12 cellular contexts compared by ENCODE assay signal in the genomic region with DNA sequence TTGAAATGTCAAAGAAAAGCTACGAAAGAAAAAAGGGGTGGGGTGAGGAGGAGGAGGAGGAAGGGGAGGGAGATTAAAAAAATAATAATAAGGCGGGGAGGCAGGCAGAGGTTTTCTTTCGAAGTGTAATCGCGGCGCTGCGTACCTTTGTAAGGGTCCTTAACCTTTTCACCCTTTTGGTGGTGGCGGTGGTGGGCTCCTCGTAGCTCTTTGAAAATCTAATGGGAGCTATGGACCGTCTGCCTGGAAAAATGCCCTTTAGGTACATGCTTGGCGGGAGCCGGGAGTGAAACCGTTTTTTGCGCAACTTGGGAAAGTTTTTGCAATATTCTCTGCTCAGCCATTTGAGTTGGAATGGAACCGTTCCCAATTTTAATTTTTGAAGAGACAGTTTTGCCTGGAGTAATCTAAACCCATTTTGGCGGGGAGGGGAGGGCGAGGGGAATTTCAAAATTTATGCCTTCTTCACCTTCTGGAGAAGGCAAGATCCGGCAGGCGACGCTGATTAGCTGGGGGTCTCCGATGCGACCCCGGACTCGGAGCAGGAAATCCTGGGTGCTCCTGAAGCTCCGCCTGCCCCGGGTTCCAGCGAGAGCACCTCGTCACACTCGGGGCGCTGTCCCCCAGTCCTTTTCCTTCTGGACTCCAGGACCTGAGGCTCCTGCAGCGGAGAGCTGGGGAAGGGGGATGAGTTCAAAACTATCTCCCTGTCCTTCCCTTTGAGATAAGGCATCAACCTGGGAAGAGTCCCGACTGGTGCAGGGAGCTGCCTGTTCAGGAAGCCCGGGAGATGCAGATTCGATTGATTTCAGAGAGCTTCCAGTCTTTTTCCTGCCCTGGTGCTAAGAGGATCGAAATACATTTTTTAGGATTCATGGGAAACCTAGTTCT.
DNase-seq lines count a peak whose midpoint lies in the region; ATAC-seq and TF ChIP-seq lines count a peak whose summit lies in the region.
"Had no signal": no experiment of that assay in that cellular context is flagged by ENCODE, and none has a peak within 500 bp of the region (broad histone marks: within the 10 kb centered on the region; RNA-seq: fewer than 3 reads in every experiment).

No MANE protein-coding gene starts in this region.

- no peak for TF ChIP-seq RAD21 in liver (IDR thresholded peaks at IDR 0.05)

- H3K36me3 ChIP-seq in liver (ENCODE audit: control insufficient read depth in 4 of 4, insufficient read depth in 3 of 4, low read depth in 1 of 4, low read length in 3 of 4) (no peaks in the 10 kb centered on the region), upper lobe of left lung (no peaks in the 10 kb centered on the region)
- H3K36me3 ChIP-seq: pancreas had no signal

- peak overlapping the region in 2 of 3 donors; percentile 40 to 41 for H3K4me3 ChIP-seq in liver (ENCODE audit: low read depth in 1 of 3, low read length in 3 of 3)
- H3K4me3 ChIP-seq in upper lobe of left lung, result peak overlapping the region in 3 of 4 donors; percentile 29 to 46 (median 41)

- H3K36me3 Mint-ChIP-seq in activated naive CD8-positive, alpha-beta T cell, result no peaks in the 10 kb centered on the region
- H3K36me3 Mint-ChIP-seq in activated naive CD8-positive, alpha-beta T cell treated with anti-CD3 and anti-CD28 coated beads for 36 hours, result no peaks in the 10 kb centered on the region
- H3K36me3 Mint-ChIP-seq in chondrocyte (ENCODE audit: low read depth), result no peaks in the 10 kb centered on the region

- peaks cover 18% of the 10 kb centered on the region for H3K4me1 Mint-ChIP-seq in activated naive CD8-positive, alpha-beta T cell (ENCODE audit: low read depth)
- peaks cover 6% of the 10 kb centered on the region for H3K4me1 Mint-ChIP-seq in activated naive CD8-positive, alpha-beta T cell treated with anti-CD3 and anti-CD28 coated beads for 36 hours
- H3K4me1 Mint-ChIP-seq in chondrocyte (ENCODE audit: low read depth), result peaks cover 12% of the 10 kb centered on the region

- H3K27ac Mint-ChIP-seq in activated naive CD8-positive, alpha-beta T cell, result no peak overlapping the region
- no peak overlapping the region for H3K27ac Mint-ChIP-seq in activated naive CD8-positive, alpha-beta T cell treated with anti-CD3 and anti-CD28 coated beads for 36 hours
- H3K27ac Mint-ChIP-seq in chondrocyte (ENCODE audit: unreplicated experiment), result no peak overlapping the region
- H3K27ac Mint-ChIP-seq: T-helper 2 cell treated with Interferon-gamma antibody and Interleukin-4, amounts not matched to agents 5 μg/mL and 100 μg/mL, for 36 hours had no signal

- no peaks in the 10 kb centered on the region for H3K9me3 ChIP-seq in liver (ENCODE audit: control insufficient read depth in 4 of 4, low read length in 3 of 4)
- no peaks in the 10 kb centered on the region for H3K9me3 ChIP-seq in upper lobe of left lung
- H3K9me3 ChIP-seq: pancreas had no signal

- H3K4me1 ChIP-seq in liver (ENCODE audit: control insufficient read depth in 4 of 4, insufficient read depth in 4 of 4, low read length in 3 of 4), result peaks cover 0 to 14% (median 12%) of the 10 kb centered on the region in 4 donors
- H3K4me1 ChIP-seq in upper lobe of left lung, result peaks cover 0 to 16% (median 7%) of the 10 kb centered on the region in 4 donors

- peak overlapping the region; percentile 77 for H3K4me3 Mint-ChIP-seq in activated naive CD8-positive, alpha-beta T cell
- H3K4me3 Mint-ChIP-seq in activated naive CD8-positive, alpha-beta T cell treated with anti-CD3 and anti-CD28 coated beads for 36 hours, result no peak overlapping the region
- peak overlapping the region; percentile 53 for H3K4me3 Mint-ChIP-seq in chondrocyte (ENCODE audit: unreplicated experiment)
- H3K4me3 Mint-ChIP-seq: T-helper 2 cell treated with Interferon-gamma antibody and Interleukin-4, amounts not matched to agents 5 μg/mL and 100 μg/mL, for 36 hours had no signal

- H3K9me3 Mint-ChIP-seq in activated naive CD8-positive, alpha-beta T cell (ENCODE audit: low read depth), result peaks cover 2% of the 10 kb centered on the region
- H3K9me3 Mint-ChIP-seq in activated naive CD8-positive, alpha-beta T cell treated with anti-CD3 and anti-CD28 coated beads for 36 hours, result no peaks in the 10 kb centered on the region
- H3K9me3 Mint-ChIP-seq in chondrocyte (ENCODE audit: low read depth), result peaks cover 2% of the 10 kb centered on the region
- H3K9me3 Mint-ChIP-seq: T-helper 2 cell treated with Interferon-gamma antibody and Interleukin-4, amounts not matched to agents 5 μg/mL and 100 μg/mL, for 36 hours had no signal

- WGBS in liver, result 4% methylated on average over 35 of the region's 35 CpGs
- WGBS in upper lobe of left lung, 2 donors, result 6 to 7% methylated on average over 22 to 35 of the region's 35 CpGs

- TF ChIP-seq POLR2A in upper lobe of left lung (IDR thresholded peaks at IDR 0.05), result no peak

- no peak for TF ChIP-seq EP300 in upper lobe of left lung (IDR thresholded peaks at IDR 0.05)

- H3K27me3 Mint-ChIP-seq in activated naive CD8-positive, alpha-beta T cell, result peaks cover 44% of the 10 kb centered on the region
- peaks cover 74% of the 10 kb centered on the region for H3K27me3 Mint-ChIP-seq in activated naive CD8-positive, alpha-beta T cell treated with anti-CD3 and anti-CD28 coated beads for 36 hours
- peaks cover 51% of the 10 kb centered on the region for H3K27me3 Mint-ChIP-seq in chondrocyte (ENCODE audit: low read depth)

- peak in 1 of 2 donors; percentile 46 for ATAC-seq in upper lobe of left lung (ENCODE audit: low FRiP score in 2 of 2)
- no peak for ATAC-seq in HG03135 (IDR thresholded peaks at IDR 0.05; ENCODE audit: unreplicated experiment)
- ATAC-seq: esophagus mucosa had no signal

- in situ Hi-C loops in KBM-7 (cut with MboI; ENCODE audit: low pct_unique_long_range_greater_than_20kb, low sequenced_read_pairs), result no loop called here

- no peak overlapping the region for H3K27ac ChIP-seq in liver (ENCODE audit: low read depth in 1 of 2, low read length in 2 of 2)
- peak overlapping the region; percentile 61 to 79 (median 69) for H3K27ac ChIP-seq in upper lobe of left lung
- H3K27ac ChIP-seq: C4-2B, pancreas had no signal

- no peak overlapping the region for H3K9ac ChIP-seq in liver (ENCODE audit: low read depth in 1 of 2, low read length in 2 of 2)

- TF ChIP-seq CTCF in chondrocyte (IDR thresholded peaks at IDR 0.05) (no peak), liver (IDR thresholded peaks at IDR 0.05; ENCODE audit: low read depth, low read length, missing input control) (no peak), upper lobe of left lung (IDR thresholded peaks at IDR 0.05) (no peak)

- no peak for DNase-seq in activated naive CD8-positive, alpha-beta T cell treated with anti-CD3 and anti-CD28 coated beads for 36 hours
- no peak for DNase-seq in chondrocyte (ENCODE audit: low spot score)
- peak in 1 of 2 donors; percentile 33 for DNase-seq in upper lobe of left lung
- no peak for DNase-seq in KBM-7
- DNase-seq in dermis blood vessel endothelial cell, result no peak

- H3K27me3 ChIP-seq in liver (ENCODE audit: control insufficient read depth in 4 of 4, insufficient read depth in 4 of 4, low read length in 3 of 4) (peaks cover 0 to 24% (median 7%) of the 10 kb centered on the region in 4 donors), upper lobe of left lung (peaks cover 0 to 24% (median 5%) of the 10 kb centered on the region in 4 donors)

TF ChIP-seq in liver, 16 proteins besides CTCF, POLR2A, EP300 and RAD21:
- TF ChIP-seq HNF4G (IDR thresholded peaks at IDR 0.05), result no peak
- TF ChIP-seq EGR1 (IDR thresholded peaks at IDR 0.05; ENCODE audit: low read depth in 2 of 2), result no peak
- TF ChIP-seq JUND (IDR thresholded peaks at IDR 0.05), result no peak
- TF ChIP-seq SP1 (IDR thresholded peaks at IDR 0.05), result no peak
- TF ChIP-seq, protein P1, sequence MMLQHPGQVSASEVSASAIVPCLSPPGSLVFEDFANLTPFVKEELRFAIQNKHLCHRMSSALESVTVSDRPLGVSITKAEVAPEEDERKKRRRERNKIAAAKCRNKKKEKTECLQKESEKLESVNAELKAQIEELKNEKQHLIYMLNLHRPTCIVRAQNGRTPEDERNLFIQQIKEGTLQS (IDR thresholded peaks at IDR 0.05), result no peak
- TF ChIP-seq FOXA1 (IDR thresholded peaks at IDR 0.05), result no peak
- TF ChIP-seq RXRA (IDR thresholded peaks at IDR 0.05), result peak in 1 of 2 donors; percentile 9
- no peak for TF ChIP-seq TAF1 (conservative IDR thresholded peaks at IDR 0.05)
- TF ChIP-seq MAX (IDR thresholded peaks at IDR 0.05), result no peak
- TF ChIP-seq FOXA2 (IDR thresholded peaks at IDR 0.05), result no peak
- no peak for TF ChIP-seq NR2F2 (IDR thresholded peaks at IDR 0.05)
- no peak for TF ChIP-seq GABPA (IDR thresholded peaks at IDR 0.05 in 1 of 2, conservative IDR thresholded peaks at IDR 0.05 in 1 of 2)
- peak; percentile 25 for TF ChIP-seq HNF4A (conservative IDR thresholded peaks at IDR 0.05)
- peak; percentile 55 for TF ChIP-seq YY1 (IDR thresholded peaks at IDR 0.05)
- TF ChIP-seq, protein P2, sequence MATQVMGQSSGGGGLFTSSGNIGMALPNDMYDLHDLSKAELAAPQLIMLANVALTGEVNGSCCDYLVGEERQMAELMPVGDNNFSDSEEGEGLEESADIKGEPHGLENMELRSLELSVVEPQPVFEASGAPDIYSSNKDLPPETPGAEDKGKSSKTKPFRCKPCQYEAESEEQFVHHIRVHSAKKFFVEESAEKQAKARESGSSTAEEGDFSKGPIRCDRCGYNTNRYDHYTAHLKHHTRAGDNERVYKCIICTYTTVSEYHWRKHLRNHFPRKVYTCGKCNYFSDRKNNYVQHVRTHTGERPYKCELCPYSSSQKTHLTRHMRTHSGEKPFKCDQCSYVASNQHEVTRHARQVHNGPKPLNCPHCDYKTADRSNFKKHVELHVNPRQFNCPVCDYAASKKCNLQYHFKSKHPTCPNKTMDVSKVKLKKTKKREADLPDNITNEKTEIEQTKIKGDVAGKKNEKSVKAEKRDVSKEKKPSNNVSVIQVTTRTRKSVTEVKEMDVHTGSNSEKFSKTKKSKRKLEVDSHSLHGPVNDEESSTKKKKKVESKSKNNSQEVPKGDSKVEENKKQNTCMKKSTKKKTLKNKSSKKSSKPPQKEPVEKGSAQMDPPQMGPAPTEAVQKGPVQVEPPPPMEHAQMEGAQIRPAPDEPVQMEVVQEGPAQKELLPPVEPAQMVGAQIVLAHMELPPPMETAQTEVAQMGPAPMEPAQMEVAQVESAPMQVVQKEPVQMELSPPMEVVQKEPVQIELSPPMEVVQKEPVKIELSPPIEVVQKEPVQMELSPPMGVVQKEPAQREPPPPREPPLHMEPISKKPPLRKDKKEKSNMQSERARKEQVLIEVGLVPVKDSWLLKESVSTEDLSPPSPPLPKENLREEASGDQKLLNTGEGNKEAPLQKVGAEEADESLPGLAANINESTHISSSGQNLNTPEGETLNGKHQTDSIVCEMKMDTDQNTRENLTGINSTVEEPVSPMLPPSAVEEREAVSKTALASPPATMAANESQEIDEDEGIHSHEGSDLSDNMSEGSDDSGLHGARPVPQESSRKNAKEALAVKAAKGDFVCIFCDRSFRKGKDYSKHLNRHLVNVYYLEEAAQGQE (IDR thresholded peaks at IDR 0.05), result no peak
TF ChIP-seq in liver: peak in this region for 3.

Comparison
In these comparisons a context has a peak if more than half of its experiments do, and no peak if none do; other contexts are left out.
1. H3K27ac ChIP-seq: peak in upper lobe of left lung (4 of 4); none in liver (0 of 2).